In the genomic region with DNA sequence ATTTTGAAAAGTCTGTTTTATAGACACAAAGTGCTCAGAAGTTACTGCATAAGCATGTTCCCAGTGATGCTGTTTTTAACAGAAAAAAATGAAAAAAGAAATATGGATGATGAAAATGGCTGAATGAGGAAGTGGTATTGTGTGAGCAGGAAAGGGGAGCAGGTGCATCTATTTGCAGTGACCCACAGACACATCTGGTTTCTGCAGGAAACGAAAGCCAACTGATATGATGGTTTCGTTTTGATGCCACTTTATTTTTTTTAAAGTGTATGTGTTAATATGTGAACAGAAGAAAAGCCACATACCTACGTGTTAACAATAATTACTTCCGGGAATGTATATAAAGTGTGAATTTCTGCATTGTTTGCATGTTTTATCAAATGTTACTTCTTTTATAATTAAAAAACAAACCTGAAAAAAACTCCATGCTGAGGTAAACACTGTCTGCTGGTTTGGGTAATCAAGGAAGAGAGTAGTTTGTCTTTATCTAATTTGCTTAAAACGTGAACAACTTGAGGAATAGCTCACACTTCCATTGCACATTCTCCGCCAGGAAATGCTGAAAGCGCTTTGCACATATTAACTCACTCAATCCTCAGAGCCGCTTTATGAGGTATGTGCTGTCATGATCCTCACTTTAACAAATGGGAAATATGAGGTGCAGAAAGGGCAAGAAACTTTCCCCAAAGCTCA, we compare ENCODE assay signal across 10 cellular contexts.
DNase-seq lines count a peak whose midpoint lies in the region; ATAC-seq and TF ChIP-seq lines count a peak whose summit lies in the region.
"Had no signal": no experiment of that assay in that cellular context is flagged by ENCODE, and none has a peak within 500 bp of the region (broad histone marks: within the 10 kb centered on the region; RNA-seq: fewer than 3 reads in every experiment).

No MANE protein-coding gene starts in this region.

- H3K9ac ChIP-seq in Karpas-422 (ENCODE audit: low read length), result peak overlapping the region; percentile 79

- no peaks in the 10 kb centered on the region for H3K9me3 ChIP-seq in Karpas-422 (ENCODE audit: low read length)

- peak; percentile 58 for DNase-seq in NCI-H2171 treated with DMSO at 0.1 percent for 48 hours (lab: John Stamatoyannopoulos, UW)
- DNase-seq in NCI-H2171 (lab: John Stamatoyannopoulos, UW), result no peak
- DNase-seq in Karpas-422, result peak; percentile 93
- no peak for DNase-seq in left colon
- no peak for DNase-seq in Ammon's horn (ENCODE audit: low spot score)
- DNase-seq in coronary artery (ENCODE audit: low spot score), result no peak
- no peak for DNase-seq in NCI-H1694 treated with DMSO at 0.1 percent for 48 hours (lab: John Stamatoyannopoulos, UW)
- DNase-seq: 8988T, cerebellar nuclear complex had no signal

- no peaks in the 10 kb centered on the region for H4K20me1 ChIP-seq in Karpas-422 (ENCODE audit: insufficient read depth, low read depth, low read length)

- H3K9me2 ChIP-seq in Karpas-422 (replicated peaks; ENCODE audit: insufficient read depth, low read length), result no peaks in the 10 kb centered on the region

- TF ChIP-seq CTCF in coronary artery (IDR thresholded peaks at IDR 0.05), result no peak

- H3K4me3 ChIP-seq in Karpas-422 (ENCODE audit: low read length), result peak overlapping the region; percentile 26
- H3K4me3 ChIP-seq in coronary artery, result no peak overlapping the region

- peaks cover 78% of the 10 kb centered on the region for H3K4me1 ChIP-seq in Karpas-422 (ENCODE audit: low read length)

- intact Hi-C loops in left colon (cut with DNase I, micrococcal nuclease), result no loop called here

- no peaks in the 10 kb centered on the region for H3K27me3 ChIP-seq in Karpas-422 (ENCODE audit: low read length)

- no peaks in the 10 kb centered on the region for H3K36me3 ChIP-seq in Karpas-422 (ENCODE audit: insufficient read depth, low read length)

- peak overlapping the region; percentile 61 for H3K4me2 ChIP-seq in Karpas-422 (ENCODE audit: low read depth, low read length, poor library complexity, severe bottlenecking)

- H2AFZ ChIP-seq in Karpas-422 (ENCODE audit: low read length), result peak overlapping the region; percentile 6; the same call in 1 of the 2 replicates

- H3K27ac ChIP-seq in Karpas-422 (ENCODE audit: low read length) (peak overlapping the region; percentile 97), coronary artery (no peak overlapping the region)

- peak; percentile 74 for ATAC-seq in GM21723 (IDR thresholded peaks at IDR 0.05; ENCODE audit: unreplicated experiment)
- ATAC-seq in left colon, result peak; percentile 21

- H3K79me2 ChIP-seq in Karpas-422 (ENCODE audit: low read length), result no peaks in the 10 kb centered on the region

Comparison
In these comparisons a context has a peak if more than half of its experiments do, and no peak if none do; other contexts are left out.
1. DNase-seq: peak in NCI-H2171 treated with DMSO at 0.1 percent for 48 hours (single experiment) and Karpas-422 (single experiment); none in NCI-H2171 (single experiment), left colon (0 of 2), Ammon's horn (single experiment), coronary artery (single experiment) and NCI-H1694 treated with DMSO at 0.1 percent for 48 hours (single experiment).